Comparison of ENCODE assay signal across 11 cellular contexts in genomic region chr16:56936491-56936890, GRCh38. TPM values are rescaled to one million over a fixed set of nuclear protein-coding genes. Genes with fewer than 3 reads are reported as not detected.
DNase-seq lines count a peak whose midpoint lies in the region; ATAC-seq and TF ChIP-seq lines count a peak whose summit lies in the region.
"Had no signal": no experiment of that assay in that cellular context is flagged by ENCODE, and none has a peak within 500 bp of the region (broad histone marks: within the 10 kb centered on the region; RNA-seq: fewer than 3 reads in every experiment).

No MANE protein-coding gene starts in this region.

- H4K20me1 ChIP-seq in mammary epithelial cell (ENCODE audit: insufficient read depth, low read length) (peaks cover 8% of the 10 kb centered on the region), OCI-LY7 (ENCODE audit: insufficient read depth, low read length) (peaks cover 64% of the 10 kb centered on the region)

- peaks cover 99% of the 10 kb centered on the region for H3K36me3 Mint-ChIP-seq in MCF 10A (ENCODE audit: insufficient read depth, unreplicated experiment)
- H3K36me3 Mint-ChIP-seq in stimulated activated naive B cell treated with anti-CD40 and anti-IgM and Interleukin-4, amounts not matched to agents 10 μg/mL and 1 μg/mL and 100 μg/mL, for 72 hours = peaks cover 71 to 84% of the 10 kb centered on the region in 2 donors

- H3K9me2 ChIP-seq in OCI-LY7 (ENCODE audit: insufficient read depth, low read length) = no peaks in the 10 kb centered on the region

- TF ChIP-seq POLR2A in Peyer's patch (IDR thresholded peaks at IDR 0.05) = no peak

- H3K27me3 ChIP-seq in mammary epithelial cell (ENCODE audit: insufficient read depth, low read length) = no peaks in the 10 kb centered on the region
- H3K27me3 ChIP-seq in Peyer's patch = no peaks in the 10 kb centered on the region

- peak overlapping the region; percentile 99 for H3K4me3 Mint-ChIP-seq in MCF 10A (ENCODE audit: unreplicated experiment)
- peak overlapping the region; percentile 99 for H3K4me3 Mint-ChIP-seq in stimulated activated naive B cell treated with anti-CD40 and anti-IgM and Interleukin-4, amounts not matched to agents 10 μg/mL and 1 μg/mL and 100 μg/mL, for 72 hours
- H3K4me3 Mint-ChIP-seq: dendritic cell treated with granulocyte-macrophage colony-stimulating factor and Interleukin-4, amounts not matched to agents 40 ng/mL and 50 ng/mL, for 4 days had no signal

- H3K79me2 ChIP-seq in mammary epithelial cell (ENCODE audit: insufficient read depth, low read length) (peaks cover 72% of the 10 kb centered on the region), OCI-LY7 (ENCODE audit: insufficient read depth, low read depth, low read length) (peaks cover 94% of the 10 kb centered on the region)

- H3K27ac ChIP-seq in mammary epithelial cell (ENCODE audit: insufficient read depth, low read depth, low read length) = no peak overlapping the region
- H3K27ac ChIP-seq in OCI-LY7 (ENCODE audit: low read depth, low read length, poor library complexity, severe bottlenecking) = peak overlapping the region; percentile 21
- no peak overlapping the region for H3K27ac ChIP-seq in Peyer's patch

- H3K9me3 Mint-ChIP-seq in MCF 10A (ENCODE audit: unreplicated experiment) = no peaks in the 10 kb centered on the region
- no peaks in the 10 kb centered on the region for H3K9me3 Mint-ChIP-seq in stimulated activated naive B cell treated with anti-CD40 and anti-IgM and Interleukin-4, amounts not matched to agents 10 μg/mL and 1 μg/mL and 100 μg/mL, for 72 hours
- H3K9me3 Mint-ChIP-seq: dendritic cell treated with granulocyte-macrophage colony-stimulating factor and Interleukin-4, amounts not matched to agents 40 ng/mL and 50 ng/mL, for 4 days had no signal

- BruUV-seq in MCF 10A (replicated peaks; lab: Mats Ljungman, UMichigan) (no TSS peak), mammary epithelial cell (replicated peaks; lab: Mats Ljungman, UMichigan) (no TSS peak), OCI-LY7 (replicated peaks; lab: Mats Ljungman, UMichigan) (no TSS peak)

- no peak for ATAC-seq in stimulated activated naive B cell treated with anti-CD40 and anti-IgM and Interleukin-4, amounts not matched to agents 10 μg/mL and 1 μg/mL and 100 μg/mL, for 72 hours (replicated peaks)
- ATAC-seq in GM21447 (IDR thresholded peaks at IDR 0.05; ENCODE audit: unreplicated experiment) (no peak), GM18873 (IDR thresholded peaks at IDR 0.05; ENCODE audit: low FRiP score, unreplicated experiment) (no peak)

- intact Hi-C loops in MCF 10A (cut with micrococcal nuclease) (loop anchor here (10.0 kb wide), 1 partner anchor 228 kb away; no protein-coding TSS in a partner anchor), mammary epithelial cell (cut with micrococcal nuclease) (loop anchor here (10.0 kb wide), 1 partner anchor 332 kb away; the partner anchor contains the start of gene MT2A), OCI-LY7 (cut with micrococcal nuclease; ENCODE audit: unreplicated experiment) (no loop called here)

- POLR2A ChIA-PET in MCF 10A (lab: Yijun Ruan, JAX) = interaction anchor here (0.6 to 1.5 kb wide), 3 partner anchors 9 to 299 kb away, joined by 3 to 4 read pairs (median 3); no protein-coding TSS in a partner anchor
- POLR2A ChIA-PET in OCI-LY7 (lab: Charles Lee) = interaction anchor here (0.7 to 2.6 kb wide), 10 partner anchors 9 to 77 kb away, joined by 3 to 12 read pairs (median 6); no protein-coding TSS in a partner anchor

- H3K4me1 ChIP-seq in mammary epithelial cell (ENCODE audit: insufficient read depth, low read length) (peaks cover 13% of the 10 kb centered on the region), OCI-LY7 (ENCODE audit: insufficient read depth, low read length, poor library complexity, severe bottlenecking) (peaks cover 69% of the 10 kb centered on the region), Peyer's patch (peaks cover 0 to 28% (median 19%) of the 10 kb centered on the region in 4 donors)

- H3K36me3 ChIP-seq in mammary epithelial cell (ENCODE audit: insufficient read depth, low read length) = peaks cover 53% of the 10 kb centered on the region
- H3K36me3 ChIP-seq in OCI-LY7 (ENCODE audit: insufficient read depth, low read length) = peaks cover 94% of the 10 kb centered on the region
- peaks cover 0 to 68% (median 0%) of the 10 kb centered on the region in 3 donors for H3K36me3 ChIP-seq in Peyer's patch

- TF ChIP-seq CTCF in MCF 10A (IDR thresholded peaks at IDR 0.05; ENCODE audit: unreplicated experiment) (no peak), mammary epithelial cell (conservative IDR thresholded peaks at IDR 0.05 in 1 of 2, IDR thresholded peaks at IDR 0.05 in 1 of 2; ENCODE audit: extremely low read depth in 1 of 2, insufficient read depth in 1 of 2, low read depth in 1 of 2, low read length in 2 of 2) (no peak), OCI-LY7 (conservative IDR thresholded peaks at IDR 0.05; ENCODE audit: low read length) (no peak), Peyer's patch (IDR thresholded peaks at IDR 0.05) (no peak)

- H3K4me1 Mint-ChIP-seq in MCF 10A (ENCODE audit: insufficient read depth, unreplicated experiment) = peaks cover 8% of the 10 kb centered on the region
- peaks cover 42 to 75% of the 10 kb centered on the region in 2 donors for H3K4me1 Mint-ChIP-seq in stimulated activated naive B cell treated with anti-CD40 and anti-IgM and Interleukin-4, amounts not matched to agents 10 μg/mL and 1 μg/mL and 100 μg/mL, for 72 hours

- in situ Hi-C loops in mammary epithelial cell (cut with MboI; ENCODE audit: low sequenced_read_pairs in 2 of 2) = no loop called here

- no peaks in the 10 kb centered on the region for H3K27me3 Mint-ChIP-seq in MCF 10A (ENCODE audit: insufficient read depth, unreplicated experiment)
- H3K27me3 Mint-ChIP-seq in stimulated activated naive B cell treated with anti-CD40 and anti-IgM and Interleukin-4, amounts not matched to agents 10 μg/mL and 1 μg/mL and 100 μg/mL, for 72 hours = no peaks in the 10 kb centered on the region
- H3K27me3 Mint-ChIP-seq: dendritic cell treated with granulocyte-macrophage colony-stimulating factor and Interleukin-4, amounts not matched to agents 40 ng/mL and 50 ng/mL, for 4 days had no signal

- no peak overlapping the region for H3K4me2 ChIP-seq in mammary epithelial cell (ENCODE audit: insufficient read depth, low read depth, low read length)
- peak overlapping the region; percentile 82 for H3K4me2 ChIP-seq in OCI-LY7 (ENCODE audit: low read length)

- DNase-seq in MCF 10A (ENCODE audit: unreplicated experiment) = no peak
- no peak for DNase-seq in mammary epithelial cell
- DNase-seq in OCI-LY7 (ENCODE audit: low spot score) = no peak
- peak; percentile 80 for DNase-seq in dedifferentiated amniotic fluid mesenchymal stem cell (ENCODE audit: extremely low spot score)
- no peak for DNase-seq in stimulated activated naive B cell treated with anti-CD40 and anti-IgM and Interleukin-4, amounts not matched to agents 10 μg/mL and 1 μg/mL and 100 μg/mL, for 72 hours
- DNase-seq in Peyer's patch = no peak
- DNase-seq: NCI-H510A treated with DMSO at 0.1 percent for 48 hours had no signal

- CTCF ChIA-PET in MCF 10A (lab: Yijun Ruan, JAX) = interaction anchor here (1.5 kb wide), 1 partner anchor 143 kb away, joined by 5 read pairs; no protein-coding TSS in a partner anchor
- CTCF ChIA-PET in mammary epithelial cell (lab: Charles Lee; ENCODE audit: low non-redundant PET) = no interaction called here
- CTCF ChIA-PET in OCI-LY7 (lab: Charles Lee; ENCODE audit: unreplicated experiment) = no interaction called here

- no peak overlapping the region for H3K27ac Mint-ChIP-seq in MCF 10A (ENCODE audit: low read depth, unreplicated experiment)
- H3K27ac Mint-ChIP-seq in stimulated activated naive B cell treated with anti-CD40 and anti-IgM and Interleukin-4, amounts not matched to agents 10 μg/mL and 1 μg/mL and 100 μg/mL, for 72 hours = peak overlapping the region; percentile 70
- H3K27ac Mint-ChIP-seq: dendritic cell treated with granulocyte-macrophage colony-stimulating factor and Interleukin-4, amounts not matched to agents 40 ng/mL and 50 ng/mL, for 4 days had no signal

- H3K4me3 ChIP-seq in mammary epithelial cell (replicated peaks in 1 of 3; ENCODE audit: insufficient read depth in 1 of 3, low read depth in 2 of 3, low read length in 3 of 3) (no peak overlapping the region), OCI-LY7 (ENCODE audit: low read depth, low read length, poor library complexity, severe bottlenecking) (peak overlapping the region; percentile 95), Peyer's patch (no peak overlapping the region)

- dilution Hi-C loops in mammary epithelial cell (cut with HindIII; ENCODE audit: low sequenced_read_pairs) = no loop called here

- H3K9me3 ChIP-seq in mammary epithelial cell (replicated peaks; ENCODE audit: insufficient read depth, low read length) (no peaks in the 10 kb centered on the region), OCI-LY7 (ENCODE audit: low read length) (no peaks in the 10 kb centered on the region), Peyer's patch (no peaks in the 10 kb centered on the region)

- no peak overlapping the region for H3K9ac ChIP-seq in mammary epithelial cell (ENCODE audit: insufficient read depth, low read length)

- WGBS in mammary epithelial cell (ENCODE audit: low coverage, missing lambda C conversion rate) = 67% methylated on average over 5 of the region's 5 CpGs

- H2AFZ ChIP-seq in mammary epithelial cell (ENCODE audit: low read depth, low read length) (no peak overlapping the region), OCI-LY7 (ENCODE audit: low read length) (no peak overlapping the region)

RNA-seq across cellular contexts. Expression of gene HERPUD1, which starts 4.5 kb away (rescaled TPM):
- total RNA-seq in MCF 10A (2022) (201 and 242 TPM in 2 replicates), mammary epithelial cell (100 to 1,000 TPM; 166 to 239 TPM), OCI-LY7 (2022) (294 and 342 TPM in 2 replicates), Peyer's patch (100 to 1,000 TPM in 3 of 4 donors, 10 to 100 TPM in 1; 86.0 to 143 (median 108) TPM)
- polyA plus RNA-seq in mammary epithelial cell = 131 TPM
- polyA minus RNA-seq in mammary epithelial cell = 238 TPM
- 121 and 140 TPM in 2 replicates for total RNA-seq in OCI-LY7 (2014; rRNA removed; shearing (Covaris generic))

RNA-seq across cellular contexts. Expression of gene CETP, which starts 25.3 kb away (rescaled TPM):
- total RNA-seq in MCF 10A (2022) = not detected in 2 replicates
- total RNA-seq in mammary epithelial cell = not detected
- polyA plus RNA-seq in mammary epithelial cell = not detected
- not detected for polyA minus RNA-seq in mammary epithelial cell
- total RNA-seq in OCI-LY7 (2014; rRNA removed; shearing (Covaris generic)) = 0.54 and 0.67 TPM in 2 replicates
- total RNA-seq in OCI-LY7 (2022) = 0.41 and 0.65 TPM in 2 replicates
- 1 to 10 TPM in 1 of 4 donors, not detected in 3; 2.5 TPM for total RNA-seq in Peyer's patch
- total RNA-seq: T-helper 1 cell treated with Interleukin-12 subunit alpha and Interleukin-12 subunit beta and Interleukin-4 antibody, amounts not matched to agents 30 ng/mL and 1 ng/mL, for 36 hours had no signal

RNA-seq across cellular contexts. Expression of gene NLRC5, which starts 52.9 kb away (rescaled TPM):
- 8.0 and 14.5 TPM in 2 replicates for total RNA-seq in MCF 10A (2022)
- total RNA-seq in mammary epithelial cell = 10 to 100 TPM in 1 of 2 donors, 1 to 10 TPM in 1; 2.7 to 10.2 TPM
- 2.8 TPM for polyA plus RNA-seq in mammary epithelial cell
- polyA minus RNA-seq in mammary epithelial cell = 12.4 TPM
- 156 and 199 TPM in 2 replicates for total RNA-seq in OCI-LY7 (2014; rRNA removed; shearing (Covaris generic))
- 305 and 310 TPM in 2 replicates for total RNA-seq in OCI-LY7 (2022)
- 100 to 1,000 TPM in 1 of 4 donors, 10 to 100 TPM in 3; 47.6 to 314 (median 80.8) TPM for total RNA-seq in Peyer's patch
